In genomic region chr17:51703364-51704341, GRCh38 we compare ENCODE assay signal across 11 cellular contexts.
DNase-seq lines count a peak whose midpoint lies in the region; ATAC-seq and TF ChIP-seq lines count a peak whose summit lies in the region.
"Had no signal": no experiment of that assay in that cellular context is flagged by ENCODE, and none has a peak within 500 bp of the region (broad histone marks: within the 10 kb centered on the region; RNA-seq: fewer than 3 reads in every experiment).

No MANE protein-coding gene starts in this region.

- in situ Hi-C loops in astrocyte of the cerebellum (cut with HindIII; ENCODE audit: low sequenced_read_pairs) = no loop called here

- ATAC-seq in HG02884 (IDR thresholded peaks at IDR 0.05; ENCODE audit: unreplicated experiment) = no peak
- ATAC-seq: natural killer cell treated with Interleukin-12 subunit alpha and Interleukin-12 subunit beta and Interleukin-15 and Interleukin-18, amount 100 ng/mL, for 72 hours had no signal

- no peaks in the 10 kb centered on the region for H3K36me3 ChIP-seq in prostate gland

- DNase-seq in GOT3 (lab: John Stamatoyannopoulos, UW) = peak; percentile 13
- peak; percentile 72 for DNase-seq in astrocyte of the cerebellum (ENCODE audit: low read depth)
- DNase-seq in cardiac septum (ENCODE audit: low spot score) = peak; percentile 82
- DNase-seq in prostate gland (ENCODE audit: low spot score) = peak; percentile 69
- no peak for DNase-seq in NCI-H187 treated with DMSO at 0.1 percent for 48 hours (lab: John Stamatoyannopoulos, UW)
- DNase-seq in SW480 (ENCODE audit: low spot score) = no peak
- DNase-seq in head of caudate nucleus = no peak
- DNase-seq: anterior cingulate cortex, NCI-H2171 treated with DMSO at 0.1 percent for 48 hours had no signal

- no peak overlapping the region for H3K27ac ChIP-seq in prostate gland

- H3K4me1 ChIP-seq in prostate gland (replicated peaks) = no peaks in the 10 kb centered on the region

- H3K27me3 ChIP-seq in prostate gland (replicated peaks; ENCODE audit: insufficient read depth) = no peaks in the 10 kb centered on the region

- intact Hi-C loops in cardiac septum (cut with DNase I) (no loop called here), prostate gland (cut with DNase I) (no loop called here), head of caudate nucleus (cut with DNase I) (no loop called here)

- no peak for TF ChIP-seq POLR2A in prostate gland (IDR thresholded peaks at IDR 0.05)

- WGBS in prostate gland = 40% methylated on average over 8 of the region's 8 CpGs

- no peaks in the 10 kb centered on the region for H3K9me3 ChIP-seq in prostate gland

- TF ChIP-seq CTCF in astrocyte of the cerebellum (IDR thresholded peaks at IDR 0.05; ENCODE audit: low read depth, low read length, missing control alignments) (no peak), prostate gland (IDR thresholded peaks at IDR 0.05) (no peak)

- no peak overlapping the region for H3K4me3 ChIP-seq in astrocyte of the cerebellum (ENCODE audit: low read depth, low read length)
- no peak overlapping the region for H3K4me3 ChIP-seq in prostate gland

Comparison
In these comparisons a context has a peak if more than half of its experiments do, and no peak if none do; other contexts are left out.
1. DNase-seq: peak in GOT3 (single experiment), astrocyte of the cerebellum (single experiment), cardiac septum (single experiment) and prostate gland (single experiment); none in NCI-H187 treated with DMSO at 0.1 percent for 48 hours (single experiment), SW480 (single experiment) and head of caudate nucleus (0 of 42).